In genomic region chr2:224646242-224646846, GRCh38 we compare ENCODE assay signal across 8 cellular contexts.
DNase-seq lines count a peak whose midpoint lies in the region; ATAC-seq and TF ChIP-seq lines count a peak whose summit lies in the region.

No MANE protein-coding gene starts in this region.

- no peak overlapping the region for H3K4me3 ChIP-seq in Jurkat, Clone E6-1 (ENCODE audit: low read length)

- ATAC-seq in GM18907 (IDR thresholded peaks at IDR 0.05; ENCODE audit: unreplicated experiment) (peak; percentile 58), activated B cell treated with CpG ODN at 0.5 μM for 24 hours (ENCODE audit: low read depth) (peak; percentile 87), HG03565 (IDR thresholded peaks at IDR 0.05; ENCODE audit: unreplicated experiment) (no peak)

- no peaks in the 10 kb centered on the region for H3K9me3 Mint-ChIP-seq in activated B cell treated with CpG ODN at 0.5 μM for 24 hours

- CTCF ChIA-PET in activated B cell treated with CpG ODN at 0.5 μM for 24 hours (lab: Charles Lee): interaction anchor here (0.8 to 3.2 kb wide), 11 partner anchors 8 to 676 kb away, joined by 3 to 31 read pairs (median 4); no protein-coding TSS in a partner anchor

- H3K36me3 Mint-ChIP-seq in activated B cell treated with CpG ODN at 0.5 μM for 24 hours (ENCODE audit: low read depth): no peaks in the 10 kb centered on the region

- intact Hi-C loops in activated B cell treated with CpG ODN at 0.5 μM for 24 hours (cut with micrococcal nuclease): loop anchor here (1.0 to 5.0 kb wide), 5 partner anchors 34 to 289 kb away; no protein-coding TSS in a partner anchor

- no peaks in the 10 kb centered on the region for H3K27me3 Mint-ChIP-seq in activated B cell treated with CpG ODN at 0.5 μM for 24 hours

- POLR2A ChIA-PET in activated B cell treated with CpG ODN at 0.5 μM for 24 hours (lab: Charles Lee): interaction anchor here (1.0 to 1.1 kb wide), 2 partner anchors 60 to 61 kb away, joined by 3 to 6 read pairs; partner anchors contain the start of gene CUL3

- DNase-seq in DMS 273 (lab: John Stamatoyannopoulos, UW; ENCODE audit: unreplicated experiment): peak; percentile 65
- DNase-seq in DMS 273 treated with DMSO at 0.1 percent for 48 hours (lab: John Stamatoyannopoulos, UW): no peak
- DNase-seq in Jurkat, Clone E6-1 (ENCODE audit: low read depth, low spot score): peak; percentile 47
- no peak for DNase-seq in activated B cell treated with CpG ODN at 0.5 μM for 24 hours
- peak; percentile 11 for DNase-seq in kidney tubule cell (ENCODE audit: low spot score)
- DNase-seq in hepatic stellate cell (ENCODE audit: low spot score): no peak

- H3K27ac Mint-ChIP-seq in activated B cell treated with CpG ODN at 0.5 μM for 24 hours: no peak overlapping the region

- no peak for TF ChIP-seq CTCF in activated B cell treated with CpG ODN at 0.5 μM for 24 hours (IDR thresholded peaks at IDR 0.05)

- peaks cover 14% of the 10 kb centered on the region for H3K4me1 Mint-ChIP-seq in activated B cell treated with CpG ODN at 0.5 μM for 24 hours

- H3K4me3 Mint-ChIP-seq in activated B cell treated with CpG ODN at 0.5 μM for 24 hours: no peak overlapping the region

Comparison
In these comparisons a context has a peak if more than half of its experiments do, and no peak if none do; other contexts are left out.
1. DNase-seq: peak in DMS 273 (single experiment), Jurkat, Clone E6-1 (single experiment) and kidney tubule cell (single experiment); none in DMS 273 treated with DMSO at 0.1 percent for 48 hours (single experiment), activated B cell treated with CpG ODN at 0.5 μM for 24 hours (single experiment) and hepatic stellate cell (single experiment).